Comparison of ENCODE assay signal across 16 cellular contexts in genomic region chr6:1080453-1081328, GRCh38.
"Had no signal": no experiment of that assay in that cellular context is flagged by ENCODE, and none has a peak within 500 bp of the region (broad histone marks: within the 10 kb centered on the region; RNA-seq: fewer than 3 reads in every experiment).

No MANE protein-coding gene starts in this region.

- H3K36me3 ChIP-seq: gastrocnemius medialis, tibial nerve, WERI-Rb-1 had no signal

- H3K27ac ChIP-seq: dorsolateral prefrontal cortex, gastrocnemius medialis, tibial nerve had no signal

- H3K27me3 ChIP-seq: gastrocnemius medialis, tibial nerve had no signal

- H3K9me3 ChIP-seq: gastrocnemius medialis, tibial nerve had no signal

- DNase-seq: activated CD4-positive, alpha-beta T cell treated with anti-CD3 and anti-CD28 coated beads for 1 hour; activated CD8-positive, alpha-beta memory T cell treated with anti-CD3 and anti-CD28 coated beads for 24 hours; activated CD8-positive, alpha-beta memory T cell treated with anti-CD3 and anti-CD28 coated beads, Interleukin-2, amount 50 U/mL, for 48 hours; activated gamma-delta T cell; activated T-cell treated with anti-CD3 and anti-CD28 coated beads, Interleukin-2, amount 50 U/mL, for 72 hours; dorsolateral prefrontal cortex; endodermal cell; gastrocnemius medialis; head of caudate nucleus; kidney glomerular epithelial cell; mesendoderm; nephron progenitor cell; occipital lobe; stimulated activated naive CD8-positive, alpha-beta T cell treated with anti-CD3 and anti-CD28 coated beads, Interleukin-15, Interleukin-2, amounts not matched to agents 100 U/mL and 50 U/mL, for 24 hours; WERI-Rb-1 had no signal

- ATAC-seq: activated T-cell treated with anti-CD3 and anti-CD28 coated beads, Interleukin-2, amount 50 U/mL, for 72 hours; gastrocnemius medialis; stimulated activated naive CD8-positive, alpha-beta T cell treated with anti-CD3 and anti-CD28 coated beads, Interleukin-15, Interleukin-2, amounts not matched to agents 100 U/mL and 50 U/mL, for 24 hours had no signal

- H3K4me1 ChIP-seq: gastrocnemius medialis had no signal

- H3K4me3 ChIP-seq: dorsolateral prefrontal cortex, tibial nerve had no signal
